ENCODE assay signal across 15 cellular contexts in genomic region chr18:35620765-35621164, GRCh38. TPM values are rescaled to one million over a fixed set of nuclear protein-coding genes. Genes with fewer than 3 reads are reported as not detected.
DNase-seq lines count a peak whose midpoint lies in the region; TF ChIP-seq lines count a peak whose summit lies in the region.
"Had no signal": no experiment of that assay in that cellular context is flagged by ENCODE, and none has a peak within 500 bp of the region (broad histone marks: within the 10 kb centered on the region; RNA-seq: fewer than 3 reads in every experiment).

No MANE protein-coding gene starts in this region.

- peaks cover 52% of the 10 kb centered on the region for H3K4me1 ChIP-seq in skeletal muscle satellite cell (ENCODE audit: control insufficient read depth, insufficient read depth, low read length)

- DNase-seq in DMS 273 (lab: John Stamatoyannopoulos, UW; ENCODE audit: unreplicated experiment) (peak; percentile 5), DMS 273 treated with DMSO at 0.1 percent for 48 hours (lab: John Stamatoyannopoulos, UW) (no peak), cardiac fibroblast (ENCODE audit: low read depth in 2 of 2) (peak; percentile 26 to 39), globus pallidus (ENCODE audit: low spot score) (peak; percentile 25), T1000 (lab: John Stamatoyannopoulos, UW) (no peak), RPMI8226 (no peak), COLO829 (ENCODE audit: low spot score) (no peak)
- DNase-seq: Calu3; cortex of kidney; HCEC 1CT; NCI-H1417; SHP77 treated with DMSO at 0.1 percent for 48 hours; spleen; stimulated activated CD4-positive, alpha-beta T cell treated with anti-CD3 and anti-CD28 coated beads, Interleukin-4, amount 100 ng/mL, for 4 hours had no signal

- H3K4me3 ChIP-seq in cardiac fibroblast (replicated peaks in 1 of 2; ENCODE audit: low read depth in 2 of 2, low read length in 2 of 2) = no peak overlapping the region
- no peak overlapping the region for H3K4me3 ChIP-seq in skeletal muscle satellite cell (ENCODE audit: low read length)
- H3K4me3 ChIP-seq: spleen had no signal

- TF ChIP-seq CTCF in cardiac fibroblast (IDR thresholded peaks at IDR 0.05; ENCODE audit: low read depth, low read length) = no peak

- H3K9me3 ChIP-seq in skeletal muscle satellite cell (replicated peaks; ENCODE audit: low read length) = no peaks in the 10 kb centered on the region
- H3K9me3 ChIP-seq: spleen had no signal

- no peaks in the 10 kb centered on the region for H3K27me3 ChIP-seq in skeletal muscle satellite cell (ENCODE audit: control insufficient read depth, insufficient read depth, low read length)
- H3K27me3 ChIP-seq: spleen had no signal

- peaks cover 2% of the 10 kb centered on the region for H3K36me3 ChIP-seq in skeletal muscle satellite cell (ENCODE audit: insufficient read depth, low read length)
- H3K36me3 ChIP-seq: spleen had no signal

- H3K4me2 ChIP-seq in skeletal muscle satellite cell (ENCODE audit: low read length) = peak overlapping the region; percentile 36

- H3K9ac ChIP-seq in skeletal muscle satellite cell (ENCODE audit: low read depth, low read length) = no peak overlapping the region

RNA-seq across cellular contexts. Expression of gene GALNT1, which starts 39.2 kb away (rescaled TPM):
- total RNA-seq in skeletal muscle satellite cell (2012; rRNA removed) = 49.8 and 65.9 TPM in 2 replicates

Comparison
In these comparisons a context has a peak if more than half of its experiments do, and no peak if none do; other contexts are left out.
1. DNase-seq: peak in DMS 273 (single experiment), cardiac fibroblast (2 of 2) and globus pallidus (single experiment); none in DMS 273 treated with DMSO at 0.1 percent for 48 hours (single experiment), T1000 (single experiment), RPMI8226 (single experiment) and COLO829 (single experiment).